Comparison of ENCODE assay signal across 8 cellular contexts in genomic region chr9:104968025-104968982, GRCh38. TPM values are rescaled to one million over a fixed set of nuclear protein-coding genes. Genes with fewer than 3 reads are reported as not detected.
DNase-seq lines count a peak whose midpoint lies in the region; ATAC-seq and TF ChIP-seq lines count a peak whose summit lies in the region.

No MANE protein-coding gene starts in this region.

- H3K27me3 ChIP-seq in esophagus muscularis mucosa = no peaks in the 10 kb centered on the region

- TF ChIP-seq POLR2A in esophagus muscularis mucosa (IDR thresholded peaks at IDR 0.05; ENCODE audit: low read depth) = no peak

- peak overlapping the region; percentile 67 to 92 (median 76) for H3K4me3 ChIP-seq in esophagus muscularis mucosa

- H3K27ac ChIP-seq in esophagus muscularis mucosa (replicated peaks in 1 of 4) = peak overlapping the region; percentile 93 to 98 (median 94)

- H3K9me3 Mint-ChIP-seq in activated T-cell treated with anti-CD3 and anti-CD28 coated beads, Interleukin-2, amount 50 U/mL, for 72 hours = no peaks in the 10 kb centered on the region

- WGBS in esophagus muscularis mucosa = 2% methylated on average over 32 of the region's 50 CpGs

- intact Hi-C loops in esophagus muscularis mucosa (cut with DNase I) = loop anchor here (1.0 to 2.0 kb wide), 2 partner anchors 40 to 188 kb away; partner anchors contain the start of gene ABCA1

- DNase-seq in DMS153 (lab: John Stamatoyannopoulos, UW) (peak; percentile 80), KBM-7 (peak; percentile 92), esophagus muscularis mucosa (ENCODE audit: extremely low spot score) (peak; percentile 98), myocyte (ENCODE audit: low read depth) (peak; percentile 91)
- DNase-seq in activated T-cell treated with anti-CD3 and anti-CD28 coated beads, Interleukin-2, amount 50 U/mL, for 72 hours = peak; percentile 90 to 92
- DNase-seq in stimulated activated CD8-positive, alpha-beta memory T cell treated with anti-CD3 and anti-CD28 coated beads, Interleukin-7, amount 100 ng/mL, for 24 hours (ENCODE audit: low read depth) = peak; percentile 78

- H3K36me3 ChIP-seq in esophagus muscularis mucosa = no peaks in the 10 kb centered on the region

- peak; percentile 100 for ATAC-seq in GM21723 (IDR thresholded peaks at IDR 0.05; ENCODE audit: unreplicated experiment)
- peak; percentile 97 to 99 for ATAC-seq in activated T-cell treated with anti-CD3 and anti-CD28 coated beads, Interleukin-2, amount 50 U/mL, for 72 hours (replicated peaks in 1 of 2)

- H3K9me3 ChIP-seq in esophagus muscularis mucosa = no peaks in the 10 kb centered on the region

- peaks cover 24% of the 10 kb centered on the region for H3K4me1 Mint-ChIP-seq in activated T-cell treated with anti-CD3 and anti-CD28 coated beads, Interleukin-2, amount 50 U/mL, for 72 hours (ENCODE audit: low read depth)

- H3K27ac Mint-ChIP-seq in activated T-cell treated with anti-CD3 and anti-CD28 coated beads, Interleukin-2, amount 50 U/mL, for 72 hours = peak overlapping the region; percentile 95

- in situ Hi-C loops in KBM-7 (cut with MboI; ENCODE audit: low pct_unique_long_range_greater_than_20kb, low sequenced_read_pairs) = no loop called here

- peak overlapping the region; percentile 87 to 92 for H3K4me3 Mint-ChIP-seq in activated T-cell treated with anti-CD3 and anti-CD28 coated beads, Interleukin-2, amount 50 U/mL, for 72 hours

- peak; percentile 56 for TF ChIP-seq EP300 in esophagus muscularis mucosa (IDR thresholded peaks at IDR 0.05)

- peaks cover 20 to 40% (median 37%) of the 10 kb centered on the region in 4 donors for H3K4me1 ChIP-seq in esophagus muscularis mucosa

- H3K36me3 Mint-ChIP-seq in activated T-cell treated with anti-CD3 and anti-CD28 coated beads, Interleukin-2, amount 50 U/mL, for 72 hours (ENCODE audit: insufficient read depth in 2 of 2) = no peaks in the 10 kb centered on the region

- peak in 1 of 3 experiments; percentile 10 for TF ChIP-seq CTCF in esophagus muscularis mucosa (IDR thresholded peaks at IDR 0.05)

- H3K27me3 Mint-ChIP-seq in activated T-cell treated with anti-CD3 and anti-CD28 coated beads, Interleukin-2, amount 50 U/mL, for 72 hours (ENCODE audit: low read depth) = peaks cover 26% of the 10 kb centered on the region

TF ChIP-seq in PFSK-1, 5 proteins besides CTCF, POLR2A, EP300 and RAD21:
- TF ChIP-seq FOXP2 (optimal IDR thresholded peaks at IDR 0.05; ENCODE audit: borderline replicate concordance, extremely low read depth, extremely low read length, insufficient read depth) (no peak), REST (IDR thresholded peaks at IDR 0.05; ENCODE audit: insufficient read depth in 1 of 2, low read depth in 2 of 2, low read length in 2 of 2) (no peak), SIN3A (IDR thresholded peaks at IDR 0.05; ENCODE audit: borderline replicate concordance, insufficient read depth, low read length) (peak; percentile 59; the same call in 1 of the 2 replicates)

RNA-seq across cellular contexts. Expression of gene ABCA1, which starts 40.3 kb away (rescaled TPM):
- 8.6 TPM for polyA plus RNA-seq in PFSK-1 (2012; ENCODE audit: insufficient read length, low read depth)
- total RNA-seq in activated T-cell treated with anti-CD3 and anti-CD28 coated beads, Interleukin-2, amount 50 U/mL, for 72 hours = 10 to 100 TPM; 12.4 to 19.5 TPM
- total RNA-seq in esophagus muscularis mucosa = 10 to 100 TPM; 47.8 to 73.9 (median 54.7) TPM
- 23.7 and 42.3 TPM in 2 replicates for total RNA-seq in myocyte
- 6.9 TPM for polyA plus RNA-seq in myocyte (2012)

Comparison
In these comparisons a context has a peak if more than half of its experiments do, and no peak if none do; other contexts are left out.
1. Peak in every context shown above with its lines: DNase-seq, ATAC-seq, H3K4me3 ChIP-seq and H3K27ac ChIP-seq.